In the genomic region with DNA sequence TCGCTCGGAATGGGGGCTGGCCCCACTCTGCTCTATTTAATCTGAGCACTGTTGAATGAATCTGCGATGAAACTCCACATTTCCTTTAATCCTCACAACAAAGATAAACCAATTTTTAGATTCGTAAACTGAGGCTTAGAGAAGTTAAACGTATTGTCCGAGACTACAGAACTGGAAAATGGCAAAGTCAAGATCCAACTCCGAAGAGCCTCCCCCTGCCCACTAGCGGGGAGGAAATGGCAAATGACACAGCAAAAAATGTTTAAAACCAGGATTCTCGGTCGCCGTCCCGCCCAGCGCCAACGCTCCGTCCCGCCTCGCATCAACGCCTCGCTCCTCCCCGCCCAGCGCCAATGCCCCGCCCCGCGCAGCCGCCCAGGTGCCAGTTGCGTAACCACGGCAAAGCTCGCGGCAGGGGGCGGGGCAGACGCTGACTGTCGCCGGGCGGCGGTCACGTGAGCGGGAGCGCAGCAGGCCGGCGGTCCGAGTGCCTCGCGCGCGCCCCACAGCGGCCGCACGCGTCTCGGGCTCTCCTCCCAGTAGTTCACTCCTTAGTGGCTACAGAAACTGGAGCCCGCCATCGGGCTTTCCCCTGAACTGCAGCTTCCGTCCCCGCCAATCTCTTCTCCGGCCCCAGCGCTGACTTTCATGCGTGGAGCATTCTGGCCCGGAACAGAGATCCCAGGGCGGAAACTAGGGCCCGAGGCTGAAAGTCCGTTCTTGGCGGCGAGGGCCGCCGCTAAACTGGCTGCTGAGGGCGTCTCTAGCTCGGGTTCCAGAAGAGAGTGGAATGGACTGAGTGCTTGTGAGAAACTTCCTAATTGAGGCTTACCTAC, we compare ENCODE assay signal across 8 cellular contexts. TPM values are rescaled to one million over a fixed set of nuclear protein-coding genes. Genes with fewer than 3 reads are reported as not detected.
DNase-seq lines count a peak whose midpoint lies in the region; ATAC-seq, FAIRE-seq and TF ChIP-seq lines count a peak whose summit lies in the region.

No MANE protein-coding gene starts in this region.

- no peak for FAIRE-seq in bronchial epithelial cell (lab: Jason Lieb, UNC)

- H3K36me3 ChIP-seq in bronchial epithelial cell (ENCODE audit: control insufficient read depth, insufficient read depth, low read length) (no peaks in the 10 kb centered on the region), spleen (no peaks in the 10 kb centered on the region)

- peak overlapping the region; percentile 74 to 96 (median 91) for H3K27ac ChIP-seq in spleen

- peak in 2 of 3 donors; percentile 31 to 52 for TF ChIP-seq POLR2A in spleen (IDR thresholded peaks at IDR 0.05)

- peaks cover 0 to 27% (median 16%) of the 10 kb centered on the region in 6 donors for H3K4me1 ChIP-seq in spleen

- H3K9me3 ChIP-seq in spleen, result no peaks in the 10 kb centered on the region

- intact Hi-C loops in spleen (cut with DNase I; ENCODE audit: low total_unique reads), result no loop called here

- 2 to 5% (median 2%) methylated on average over 33 to 67 of the region's 67 CpGs for WGBS in spleen, 5 donors

- DNase-seq in AG09319 (ENCODE audit: extremely low read depth, low read depth) (peak; percentile 89), NCI-H2227 (lab: John Stamatoyannopoulos, UW; ENCODE audit: unreplicated experiment) (peak; percentile 97), bronchial epithelial cell (ENCODE audit: low read depth) (peak; percentile 79), inferior parietal cortex (ENCODE audit: extremely low spot score) (peak; percentile 96), spleen (peak; percentile 100)

- TF ChIP-seq CTCF in AG09319 (IDR thresholded peaks at IDR 0.05; ENCODE audit: low read depth, low read length), result peak; percentile 51
- TF ChIP-seq CTCF in WI38 (IDR thresholded peaks at IDR 0.05; ENCODE audit: low read depth, low read length), result peak; percentile 58
- peak; percentile 75 for TF ChIP-seq CTCF in bronchial epithelial cell (IDR thresholded peaks at IDR 0.05; ENCODE audit: insufficient read depth, low read length, severe bottlenecking)
- peak; percentile 55 to 99 (median 96) for TF ChIP-seq CTCF in spleen (IDR thresholded peaks at IDR 0.05 in 8 of 11, conservative IDR thresholded peaks at IDR 0.05 in 3 of 11)

- H3K27me3 ChIP-seq in bronchial epithelial cell (ENCODE audit: control insufficient read depth, insufficient read depth, low read length), result no peaks in the 10 kb centered on the region
- H3K27me3 ChIP-seq in spleen (replicated peaks in 1 of 7), result no peaks in the 10 kb centered on the region

- ATAC-seq in GM18909 (IDR thresholded peaks at IDR 0.05; ENCODE audit: poor library complexity, unreplicated experiment), result peak; percentile 94
- peak; percentile 89 for ATAC-seq in HG03159 (IDR thresholded peaks at IDR 0.05; ENCODE audit: unreplicated experiment)

- H3K4me3 ChIP-seq in WI38 (ENCODE audit: low read depth, low read length), result peak overlapping the region; percentile 44
- H3K4me3 ChIP-seq in bronchial epithelial cell (ENCODE audit: low read depth, low read length), result peak overlapping the region; percentile 47
- H3K4me3 ChIP-seq in spleen, result peak overlapping the region; percentile 25 to 64 (median 34)

RNA-seq across cellular contexts. Expression of a gene that starts 13.6 kb away (rescaled TPM):
- total RNA-seq in bronchial epithelial cell (11.6 and 12.8 TPM in 2 replicates), spleen (1 to 10 TPM; 3.1 to 9.6 (median 5.9) TPM)
- 10 to 100 TPM in 1 of 3 donors, 1 to 10 TPM in 2; 7.0 to 10.1 (median 7.5) TPM for polyA plus RNA-seq in spleen

RNA-seq across cellular contexts. Expression of a gene that starts 17.9 kb away (rescaled TPM):
- total RNA-seq in bronchial epithelial cell (7.9 and 12.5 TPM in 2 replicates), spleen (10 to 100 TPM in 4 of 7 donors, 1 to 10 TPM in 3; 7.0 to 12.9 (median 10.3) TPM)
- 10 to 100 TPM; 11.3 to 17.0 (median 11.5) TPM for polyA plus RNA-seq in spleen

RNA-seq across cellular contexts. Expression of a gene that starts 23.4 kb away (rescaled TPM):
- total RNA-seq in bronchial epithelial cell (9.0 and 10.0 TPM in 2 replicates), spleen (10 to 100 TPM in 6 of 7 donors, 1 to 10 TPM in 1; 7.6 to 37.7 (median 25.0) TPM)
- polyA plus RNA-seq in spleen, result 10 to 100 TPM; 11.5 to 41.3 (median 29.1) TPM

RNA-seq across cellular contexts. Expression of a gene that starts 23.7 kb away (rescaled TPM):
- total RNA-seq in bronchial epithelial cell (1,194 and 1,306 TPM in 2 replicates), spleen (100 to 1,000 TPM; 218 to 471 (median 288) TPM)
- polyA plus RNA-seq in spleen, result 100 to 1,000 TPM; 234 to 364 (median 311) TPM

RNA-seq across cellular contexts. Expression of a gene that starts 36.8 kb away (rescaled TPM):
- total RNA-seq in bronchial epithelial cell (4.9 and 7.1 TPM in 2 replicates), spleen (100 to 1,000 TPM in 1 of 7 donors, 10 to 100 TPM in 6; 64.7 to 112 (median 81.7) TPM)
- 10 to 100 TPM; 10.1 to 42.0 (median 21.4) TPM for polyA plus RNA-seq in spleen

Comparison
In these comparisons a context has a peak if more than half of its experiments do, and no peak if none do; other contexts are left out.
1. Peak in every context shown above with its lines: DNase-seq, ATAC-seq, H3K4me3 ChIP-seq and H3K27ac ChIP-seq.